8 cellular contexts compared by ENCODE assay signal in the genomic region with DNA sequence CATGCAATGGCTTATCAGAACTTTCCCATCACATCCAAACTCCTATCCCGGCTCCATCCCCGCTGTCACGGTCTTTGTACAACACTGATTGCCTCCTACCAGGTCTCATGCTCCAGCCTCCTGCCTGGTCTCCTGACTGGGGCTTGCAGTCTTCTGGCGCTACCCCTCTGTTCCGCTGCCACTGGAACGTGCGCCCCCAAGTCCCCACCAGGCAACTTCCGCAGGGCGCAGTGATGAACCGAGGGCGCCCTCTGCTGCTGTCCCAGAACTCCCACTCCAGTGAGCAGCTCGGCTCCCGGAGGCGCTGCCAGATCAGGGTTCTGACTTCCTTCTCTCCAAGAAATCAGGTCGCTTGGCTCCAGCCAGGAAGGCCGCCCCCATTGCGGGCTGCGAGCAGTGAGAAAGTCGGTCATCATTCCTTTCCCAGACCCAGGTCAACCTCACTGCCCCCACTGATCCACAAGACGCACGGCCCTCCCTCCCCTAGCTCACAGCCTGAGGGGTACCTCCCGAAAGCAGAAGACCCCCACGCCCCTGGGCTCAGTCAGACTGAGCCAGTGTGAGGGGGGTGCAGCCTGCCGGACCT. TPM values are rescaled to one million over a fixed set of nuclear protein-coding genes. Genes with fewer than 3 reads are reported as not detected.
A peak's percentile ranks its signal among the peaks of the same experiment; 100 is the strongest.
DNase-seq lines count a peak whose midpoint lies in the region; ATAC-seq, FAIRE-seq and TF ChIP-seq lines count a peak whose summit lies in the region.

No MANE protein-coding gene starts in this region.

- DNase-seq in AG09319 (ENCODE audit: extremely low read depth, low read depth): peak; percentile 20
- peak; percentile 94 for DNase-seq in GM23338 (ENCODE audit: low spot score)
- no peak for DNase-seq in OCI-LY7 (ENCODE audit: low spot score)
- peak; percentile 36 for DNase-seq in astrocyte (ENCODE audit: low read depth)
- DNase-seq in iPS DF 6.9 (ENCODE audit: low read depth, low spot score): peak; percentile 77
- no peak for DNase-seq in skeletal muscle cell (ENCODE audit: low read depth)
- DNase-seq in NCI-H1436 treated with DMSO at 0.1 percent for 48 hours (lab: John Stamatoyannopoulos, UW): no peak

- H3K36me3 Mint-ChIP-seq in GM23338 (ENCODE audit: low read depth) (peaks cover 8% of the 10 kb centered on the region; the same call in 1 of the 3 replicates), astrocyte (ENCODE audit: low read depth, unreplicated experiment) (no peaks in the 10 kb centered on the region)

- ATAC-seq in GM23338 (peak; percentile 99), HG02623 (IDR thresholded peaks at IDR 0.05; ENCODE audit: unreplicated experiment) (no peak)

- FAIRE-seq in astrocyte (lab: Jason Lieb, UNC): no peak

- H3K4me2 ChIP-seq in GM23338: peak overlapping the region; percentile 77
- H3K4me2 ChIP-seq in OCI-LY7 (ENCODE audit: low read length): no peak overlapping the region
- peak overlapping the region; percentile 70 for H3K4me2 ChIP-seq in astrocyte (ENCODE audit: low read length)

- H3K4me1 Mint-ChIP-seq in GM23338: peaks cover 11% of the 10 kb centered on the region
- H3K4me1 Mint-ChIP-seq in astrocyte (ENCODE audit: low read depth, unreplicated experiment): no peaks in the 10 kb centered on the region

- H3K9me3 ChIP-seq in OCI-LY7 (ENCODE audit: low read length): no peaks in the 10 kb centered on the region
- H3K9me3 ChIP-seq in astrocyte (ENCODE audit: insufficient read depth, low read depth, low read length): no peaks in the 10 kb centered on the region
- H3K9me3 ChIP-seq in iPS DF 6.9 (ENCODE audit: control insufficient read depth, insufficient read depth, low read length): no peaks in the 10 kb centered on the region

- H4K20me1 ChIP-seq in GM23338 (replicated peaks; ENCODE audit: insufficient read depth): no peaks in the 10 kb centered on the region
- no peaks in the 10 kb centered on the region for H4K20me1 ChIP-seq in OCI-LY7 (ENCODE audit: insufficient read depth, low read length)
- no peaks in the 10 kb centered on the region for H4K20me1 ChIP-seq in astrocyte (ENCODE audit: insufficient read depth, low read length)

- H3K4me3 Mint-ChIP-seq in GM23338: peak overlapping the region; percentile 65
- no peak overlapping the region for H3K4me3 Mint-ChIP-seq in astrocyte (ENCODE audit: unreplicated experiment)

- no peaks in the 10 kb centered on the region for H3K36me3 ChIP-seq in GM23338 (ENCODE audit: insufficient read depth)
- H3K36me3 ChIP-seq in OCI-LY7 (ENCODE audit: insufficient read depth, low read length): no peaks in the 10 kb centered on the region
- H3K36me3 ChIP-seq in astrocyte (ENCODE audit: insufficient read depth, low read length): no peaks in the 10 kb centered on the region
- H3K36me3 ChIP-seq in iPS DF 6.9 (ENCODE audit: control insufficient read depth, insufficient read depth, low read length): no peaks in the 10 kb centered on the region; the same call in 1 of the 2 replicates

- H2AFZ ChIP-seq in GM23338: peak overlapping the region; percentile 86
- H2AFZ ChIP-seq in OCI-LY7 (ENCODE audit: low read length): no peak overlapping the region
- peak overlapping the region; percentile 58 for H2AFZ ChIP-seq in astrocyte (ENCODE audit: low read depth, low read length)

- BruUV-seq in OCI-LY7 (replicated peaks; lab: Mats Ljungman, UMichigan): no TSS peak

- CTCF ChIA-PET in OCI-LY7 (lab: Charles Lee; ENCODE audit: unreplicated experiment): no interaction called here

- TF ChIP-seq CTCF in AG09319 (IDR thresholded peaks at IDR 0.05; ENCODE audit: low read depth, low read length): peak; percentile 95
- TF ChIP-seq CTCF in GM23338 (conservative IDR thresholded peaks at IDR 0.05; ENCODE audit: low read depth in 2 of 2): peak; percentile 86 to 99
- 0 out of 2 replicates have a peak, but pooled peaks have one; percentile 31 for TF ChIP-seq CTCF in OCI-LY7 (conservative IDR thresholded peaks at IDR 0.05; ENCODE audit: low read length)
- TF ChIP-seq CTCF in astrocyte (IDR thresholded peaks at IDR 0.05; ENCODE audit: insufficient read depth, low read depth, low read length): peak; percentile 61

- peaks cover 7% of the 10 kb centered on the region; the same call in 1 of the 3 replicates for H3K9me3 Mint-ChIP-seq in GM23338
- peaks cover 7% of the 10 kb centered on the region for H3K9me3 Mint-ChIP-seq in astrocyte (ENCODE audit: unreplicated experiment)

- POLR2A ChIA-PET in OCI-LY7 (lab: Charles Lee): no interaction called here

- H3K4me3 ChIP-seq in GM23338 (peak overlapping the region; percentile 49), OCI-LY7 (ENCODE audit: low read depth, low read length, poor library complexity, severe bottlenecking) (no peak overlapping the region), astrocyte (ENCODE audit: insufficient read depth, low read depth, low read length) (no peak overlapping the region), iPS DF 6.9 (ENCODE audit: low read length) (peak overlapping the region; percentile 1; the same call in 1 of the 2 replicates), skeletal muscle cell (ENCODE audit: low read depth, low read length) (peak overlapping the region; percentile 29)

- H3K27me3 ChIP-seq in GM23338 (ENCODE audit: insufficient read depth) (peaks cover 11% of the 10 kb centered on the region; the same call in 1 of the 2 replicates), astrocyte (ENCODE audit: insufficient read depth, low read length) (peaks cover 3% of the 10 kb centered on the region), iPS DF 6.9 (ENCODE audit: control insufficient read depth, insufficient read depth, low read length) (no peaks in the 10 kb centered on the region)

- intact Hi-C loops in OCI-LY7 (cut with micrococcal nuclease; ENCODE audit: unreplicated experiment): no loop called here

- H3K27ac ChIP-seq in GM23338 (ENCODE audit: low read depth) (no peak overlapping the region), OCI-LY7 (ENCODE audit: low read depth, low read length, poor library complexity, severe bottlenecking) (no peak overlapping the region), astrocyte (ENCODE audit: low read depth, low read length) (no peak overlapping the region), iPS DF 6.9 (ENCODE audit: low read length) (no peak overlapping the region)

- H3K9me2 ChIP-seq in GM23338 (ENCODE audit: insufficient read depth) (no peaks in the 10 kb centered on the region), OCI-LY7 (ENCODE audit: insufficient read depth, low read length) (no peaks in the 10 kb centered on the region)

- H3K27ac Mint-ChIP-seq in GM23338: no peak overlapping the region
- no peak overlapping the region for H3K27ac Mint-ChIP-seq in astrocyte (ENCODE audit: unreplicated experiment)

- H3K4me1 ChIP-seq in GM23338 (ENCODE audit: insufficient read depth) (no peaks in the 10 kb centered on the region), OCI-LY7 (ENCODE audit: insufficient read depth, low read length, poor library complexity, severe bottlenecking) (no peaks in the 10 kb centered on the region), astrocyte (ENCODE audit: insufficient read depth, low read length) (peaks cover 7% of the 10 kb centered on the region), iPS DF 6.9 (ENCODE audit: control insufficient read depth, insufficient read depth, low read length) (peaks cover 1% of the 10 kb centered on the region; the same call in 1 of the 2 replicates)

- no peaks in the 10 kb centered on the region for H3K79me2 ChIP-seq in GM23338 (replicated peaks; ENCODE audit: insufficient read depth)
- no peaks in the 10 kb centered on the region for H3K79me2 ChIP-seq in OCI-LY7 (ENCODE audit: insufficient read depth, low read depth, low read length)
- H3K79me2 ChIP-seq in astrocyte (ENCODE audit: insufficient read depth, low read length): no peaks in the 10 kb centered on the region

- H3K9ac ChIP-seq in astrocyte (ENCODE audit: low read length): no peak overlapping the region

- H3F3A ChIP-seq in GM23338 (replicated peaks; ENCODE audit: low read depth): no peaks in the 10 kb centered on the region

- H3K27me3 Mint-ChIP-seq in GM23338 (ENCODE audit: insufficient read depth, low read depth, poor library complexity) (peaks cover 17% of the 10 kb centered on the region), astrocyte (ENCODE audit: low read depth, unreplicated experiment) (peaks cover 27% of the 10 kb centered on the region)

- WGBS in iPS DF 6.9 (ENCODE audit: insufficient coverage, insufficient read length): no CpG with 5 or more reads among the region's 24 CpGs

TF ChIP-seq in GM23338, 12 proteins besides CTCF, POLR2A, EP300 and RAD21 (continues in another document):
- TF ChIP-seq, protein P1, sequence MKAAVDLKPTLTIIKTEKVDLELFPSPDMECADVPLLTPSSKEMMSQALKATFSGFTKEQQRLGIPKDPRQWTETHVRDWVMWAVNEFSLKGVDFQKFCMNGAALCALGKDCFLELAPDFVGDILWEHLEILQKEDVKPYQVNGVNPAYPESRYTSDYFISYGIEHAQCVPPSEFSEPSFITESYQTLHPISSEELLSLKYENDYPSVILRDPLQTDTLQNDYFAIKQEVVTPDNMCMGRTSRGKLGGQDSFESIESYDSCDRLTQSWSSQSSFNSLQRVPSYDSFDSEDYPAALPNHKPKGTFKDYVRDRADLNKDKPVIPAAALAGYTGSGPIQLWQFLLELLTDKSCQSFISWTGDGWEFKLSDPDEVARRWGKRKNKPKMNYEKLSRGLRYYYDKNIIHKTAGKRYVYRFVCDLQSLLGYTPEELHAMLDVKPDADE (IDR thresholded peaks at IDR 0.05): peak; percentile 67; the same call in 1 of the 2 replicates
- TF ChIP-seq NANOG (IDR thresholded peaks at IDR 0.05; ENCODE audit: borderline replicate concordance): 0 out of 2 replicates have a peak, but pooled peaks have one; percentile 12

RNA-seq across cellular contexts. Expression of a gene that starts 43.9 kb away (rescaled TPM):
- 15.7 and 16.6 TPM in 2 replicates for total RNA-seq in GM23338 (2014; rRNA removed; shearing (Covaris generic))
- 4.3 and 4.4 TPM in 2 replicates for polyA plus RNA-seq in GM23338 (2016; fragmentation: Nextera tagmentation; extraction: Ambion mirVana)
- total RNA-seq in OCI-LY7 (2014; rRNA removed; shearing (Covaris generic)): 0.05 and 0.13 TPM in 2 replicates
- total RNA-seq in OCI-LY7 (2022) (0.66 TPM in 1 of 2 replicates, not detected in the other), astrocyte (56.0 and 70.5 TPM in 2 replicates)

RNA-seq across cellular contexts. Expression of a gene that starts 45.7 kb away (rescaled TPM):
- total RNA-seq in GM23338 (2014; rRNA removed; shearing (Covaris generic)): 0.47 and 0.73 TPM in 2 replicates
- 0.06 and 0.12 TPM in 2 replicates for polyA plus RNA-seq in GM23338 (2016; fragmentation: Nextera tagmentation; extraction: Ambion mirVana)
- not detected in 2 replicates for total RNA-seq in OCI-LY7 (2014; rRNA removed; shearing (Covaris generic))
- total RNA-seq in OCI-LY7 (2022): not detected in 2 replicates
- total RNA-seq in astrocyte: not detected in 2 replicates

RNA-seq across cellular contexts. Expression of a gene that starts 57.4 kb away (rescaled TPM):
- 45.8 and 47.3 TPM in 2 replicates for total RNA-seq in GM23338 (2014; rRNA removed; shearing (Covaris generic))
- polyA plus RNA-seq in GM23338 (2016; fragmentation: Nextera tagmentation; extraction: Ambion mirVana): 17.9 and 20.5 TPM in 2 replicates
- total RNA-seq in OCI-LY7 (2014; rRNA removed; shearing (Covaris generic)): 32.9 and 42.2 TPM in 2 replicates
- total RNA-seq in OCI-LY7 (2022): 33.2 and 38.2 TPM in 2 replicates
- total RNA-seq in astrocyte: 12.8 and 14.5 TPM in 2 replicates

Comparison
In these comparisons a context has a peak if more than half of its experiments do, and no peak if none do; other contexts are left out.
1. DNase-seq: peak in AG09319 (single experiment), GM23338 (single experiment), astrocyte (single experiment) and iPS DF 6.9 (single experiment); none in OCI-LY7 (single experiment), skeletal muscle cell (single experiment) and NCI-H1436 treated with DMSO at 0.1 percent for 48 hours (single experiment).
2. CTCF ChIP-seq: peak in every context shown above with its lines; median percentile 95 in AG09319; 92 in GM23338; 61 in astrocyte; 31 in OCI-LY7.
3. H3K4me3 ChIP-seq: peak in GM23338 (single experiment), iPS DF 6.9 (single experiment) and skeletal muscle cell (single experiment); none in OCI-LY7 (single experiment) and astrocyte (single experiment).
4. RNA of a gene that starts 43.9 kb away (total RNA-seq): 56.0 to 70.5 TPM in astrocyte and 15.7 to 16.6 TPM in GM23338; 0.05 to 0.66 TPM in OCI-LY7; every median in the first group is over 10 times any median in the second.